16 cellular contexts compared by ENCODE assay signal in the genomic region with DNA sequence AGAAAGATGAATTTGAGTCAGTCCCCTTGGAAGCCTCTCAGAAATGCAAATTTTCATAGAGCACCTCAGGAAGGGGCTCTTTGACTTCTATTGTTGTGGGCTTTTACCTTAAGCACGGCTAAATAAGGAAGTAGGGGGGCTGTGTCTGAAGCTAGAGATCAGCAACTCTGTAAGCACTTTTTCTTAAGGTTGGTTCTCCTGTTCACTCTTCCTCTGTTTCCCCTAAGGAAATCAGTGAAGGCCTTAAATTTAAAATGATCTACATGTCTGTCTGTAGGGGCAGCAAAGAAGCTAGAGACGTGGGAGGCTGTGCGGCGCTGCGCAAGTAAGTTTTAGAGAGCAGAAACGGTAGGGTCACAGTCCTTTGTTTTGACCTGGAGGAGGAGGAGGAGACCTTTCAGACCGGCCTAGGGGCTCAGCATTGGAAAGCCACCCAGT. TPM values are rescaled to one million over a fixed set of nuclear protein-coding genes. Genes with fewer than 3 reads are reported as not detected.
DNase-seq lines count a peak whose midpoint lies in the region; ATAC-seq lines count a peak whose summit lies in the region.
"Had no signal": no experiment of that assay in that cellular context is flagged by ENCODE, and none has a peak within 500 bp of the region (broad histone marks: within the 10 kb centered on the region; RNA-seq: fewer than 3 reads in every experiment).

No MANE protein-coding gene starts in this region.

- H3K23ac ChIP-seq in mesenchymal stem cell (ENCODE audit: low read length in 2 of 2): no peak overlapping the region

- 22% methylated on average over 7 of the region's 7 CpGs for WGBS in mesenchymal stem cell

- no peak overlapping the region for H2BK5ac ChIP-seq in mesenchymal stem cell (ENCODE audit: low read depth, low read length, poor library complexity, severe bottlenecking)

- no peak overlapping the region for H3K9ac ChIP-seq in mesenchymal stem cell (ENCODE audit: low read length)

- H3K18ac ChIP-seq in mesenchymal stem cell (ENCODE audit: low read depth in 1 of 2, low read length in 2 of 2): peak overlapping the region in 1 of 2 experiments; percentile 62

- H3K4me3 ChIP-seq in mesenchymal stem cell (ENCODE audit: insufficient read depth in 1 of 2, low read depth in 1 of 2, low read length in 2 of 2): no peak overlapping the region

- H4K91ac ChIP-seq in mesenchymal stem cell (ENCODE audit: low read length): no peak overlapping the region

- no peak for DNase-seq in stimulated activated naive CD8-positive, alpha-beta T cell treated with anti-CD3 and anti-CD28 coated beads, Interleukin-15, Interleukin-2, amounts not matched to agents 100 U/mL and 50 U/mL, for 24 hours
- DNase-seq in cerebellar cortex (ENCODE audit: low spot score) (peak; percentile 22), mesenchymal stem cell (peak; percentile 43)
- DNase-seq: activated CD4-positive, alpha-beta memory T cell treated with anti-CD3 and anti-CD28 coated beads for 36 hours; activated effector memory CD4-positive, alpha-beta T cell treated with Interleukin-2 at 50 U/mL for 16 hours; cerebellar nuclear complex; NCI-H2081; NK-92 treated with Interleukin-12 subunit alpha and Interleukin-12 subunit beta, amount 100 ng/mL, for 24 hours; stimulated activated CD4-positive, alpha-beta T cell treated with anti-CD3 and anti-CD28 coated beads, Interleukin-12 subunit alpha, Interleukin-12 subunit beta, amount 100 ng/mL, for 4 hours had no signal

- ATAC-seq in stimulated activated naive CD8-positive, alpha-beta T cell treated with anti-CD3 and anti-CD28 coated beads, Interleukin-15, Interleukin-2, amounts not matched to agents 100 U/mL and 50 U/mL, for 24 hours: no peak
- ATAC-seq in GM18870 (IDR thresholded peaks at IDR 0.05; ENCODE audit: unreplicated experiment) (no peak), GM18858 (IDR thresholded peaks at IDR 0.05; ENCODE audit: unreplicated experiment) (no peak), GM18861 (IDR thresholded peaks at IDR 0.05; ENCODE audit: unreplicated experiment) (no peak), HG03442 (IDR thresholded peaks at IDR 0.05; ENCODE audit: unreplicated experiment) (no peak)

- H3K36me3 Mint-ChIP-seq in stimulated activated naive CD8-positive, alpha-beta T cell treated with anti-CD3 and anti-CD28 coated beads, Interleukin-15, Interleukin-2, amounts not matched to agents 100 ng/mL and 50 ng/mL, for 24 hours (ENCODE audit: low read depth): no peaks in the 10 kb centered on the region
- H3K36me3 Mint-ChIP-seq: activated CD4-positive, alpha-beta memory T cell treated with anti-CD3 and anti-CD28 coated beads for 36 hours had no signal

- no peak overlapping the region for H3K27ac ChIP-seq in mesenchymal stem cell (ENCODE audit: low read length, poor library complexity, severe bottlenecking)
- H3K27ac ChIP-seq: neutrophil had no signal

- peak overlapping the region; percentile 72 for H4K8ac ChIP-seq in mesenchymal stem cell (ENCODE audit: low read length)

- H3K14ac ChIP-seq in mesenchymal stem cell (ENCODE audit: low read length in 2 of 2): no peak overlapping the region

- H2BK120ac ChIP-seq in mesenchymal stem cell (ENCODE audit: low read depth, low read length): no peak overlapping the region

- H3K4me2 ChIP-seq in mesenchymal stem cell (ENCODE audit: low read length, poor library complexity, severe bottlenecking): no peak overlapping the region

- H3K9me3 ChIP-seq in mesenchymal stem cell (ENCODE audit: control insufficient read depth, low read length): no peaks in the 10 kb centered on the region
- H3K9me3 ChIP-seq: neutrophil had no signal

- peaks cover 43% of the 10 kb centered on the region for H3K27me3 Mint-ChIP-seq in stimulated activated naive CD8-positive, alpha-beta T cell treated with anti-CD3 and anti-CD28 coated beads, Interleukin-15, Interleukin-2, amounts not matched to agents 100 ng/mL and 50 ng/mL, for 24 hours

- peak overlapping the region; percentile 68 for H3K4me3 Mint-ChIP-seq in stimulated activated naive CD8-positive, alpha-beta T cell treated with anti-CD3 and anti-CD28 coated beads, Interleukin-15, Interleukin-2, amounts not matched to agents 100 ng/mL and 50 ng/mL, for 24 hours

- H3K79me1 ChIP-seq in mesenchymal stem cell (replicated peaks; ENCODE audit: low read length, poor library complexity, severe bottlenecking): peaks cover 5% of the 10 kb centered on the region

- H3K27me3 ChIP-seq in mesenchymal stem cell (ENCODE audit: control insufficient read depth in 1 of 2, insufficient read depth in 1 of 2, low read length in 2 of 2): no peaks in the 10 kb centered on the region

- no peaks in the 10 kb centered on the region for H3K36me3 ChIP-seq in mesenchymal stem cell (ENCODE audit: control insufficient read depth in 1 of 2, insufficient read depth in 2 of 2, low read depth in 1 of 2, low read length in 2 of 2)
- H3K36me3 ChIP-seq: neutrophil had no signal

- no peak overlapping the region for H2BK12ac ChIP-seq in mesenchymal stem cell (ENCODE audit: low read length in 2 of 2)

- no peak overlapping the region for H3K27ac Mint-ChIP-seq in stimulated activated naive CD8-positive, alpha-beta T cell treated with anti-CD3 and anti-CD28 coated beads, Interleukin-15, Interleukin-2, amounts not matched to agents 100 ng/mL and 50 ng/mL, for 24 hours
- H3K27ac Mint-ChIP-seq: activated CD4-positive, alpha-beta memory T cell treated with anti-CD3 and anti-CD28 coated beads for 36 hours; T-helper 1 cell treated with Interleukin-12 subunit alpha and Interleukin-12 subunit beta and Interleukin-4 antibody, amounts not matched to agents 30 μg/mL and 1 μg/mL, for 36 hours had no signal

- peak overlapping the region; percentile 2 for H2AFZ ChIP-seq in mesenchymal stem cell (ENCODE audit: low read depth, low read length)

- no peak overlapping the region for H2BK15ac ChIP-seq in mesenchymal stem cell (ENCODE audit: low read depth, poor library complexity, severe bottlenecking)

- H3K4ac ChIP-seq in mesenchymal stem cell (ENCODE audit: low read depth in 1 of 2, low read length in 2 of 2): no peak overlapping the region

- H3K9me3 Mint-ChIP-seq in stimulated activated naive CD8-positive, alpha-beta T cell treated with anti-CD3 and anti-CD28 coated beads, Interleukin-15, Interleukin-2, amounts not matched to agents 100 ng/mL and 50 ng/mL, for 24 hours: no peaks in the 10 kb centered on the region
- H3K9me3 Mint-ChIP-seq: activated CD4-positive, alpha-beta memory T cell treated with anti-CD3 and anti-CD28 coated beads for 36 hours; T-helper 1 cell treated with Interleukin-12 subunit alpha and Interleukin-12 subunit beta and Interleukin-4 antibody, amounts not matched to agents 30 μg/mL and 1 μg/mL, for 36 hours had no signal

- no peak overlapping the region for H2AK5ac ChIP-seq in mesenchymal stem cell (ENCODE audit: low read length, severe bottlenecking)

- peaks cover 19% of the 10 kb centered on the region for H3K4me1 Mint-ChIP-seq in stimulated activated naive CD8-positive, alpha-beta T cell treated with anti-CD3 and anti-CD28 coated beads, Interleukin-15, Interleukin-2, amounts not matched to agents 100 ng/mL and 50 ng/mL, for 24 hours (ENCODE audit: low read depth)

- peaks cover 9% of the 10 kb centered on the region for H3K4me1 ChIP-seq in mesenchymal stem cell (ENCODE audit: control insufficient read depth, insufficient read depth, low read depth, low read length)

RNA-seq across cellular contexts. Expression of a gene that starts 1.2 kb away (rescaled TPM):
- polyA plus RNA-seq in mesenchymal stem cell (2013, experiment 1 of 2): 10.5 TPM
- polyA plus RNA-seq in mesenchymal stem cell (2013, experiment 2 of 2): 10.5 TPM

RNA-seq across cellular contexts. Expression of a gene that starts 34.3 kb away (rescaled TPM):
- 16.8 TPM for polyA plus RNA-seq in mesenchymal stem cell (2013, experiment 1 of 2)
- polyA plus RNA-seq in mesenchymal stem cell (2013, experiment 2 of 2): 18.3 TPM
